10 cellular contexts compared by ENCODE assay signal in the genomic region with DNA sequence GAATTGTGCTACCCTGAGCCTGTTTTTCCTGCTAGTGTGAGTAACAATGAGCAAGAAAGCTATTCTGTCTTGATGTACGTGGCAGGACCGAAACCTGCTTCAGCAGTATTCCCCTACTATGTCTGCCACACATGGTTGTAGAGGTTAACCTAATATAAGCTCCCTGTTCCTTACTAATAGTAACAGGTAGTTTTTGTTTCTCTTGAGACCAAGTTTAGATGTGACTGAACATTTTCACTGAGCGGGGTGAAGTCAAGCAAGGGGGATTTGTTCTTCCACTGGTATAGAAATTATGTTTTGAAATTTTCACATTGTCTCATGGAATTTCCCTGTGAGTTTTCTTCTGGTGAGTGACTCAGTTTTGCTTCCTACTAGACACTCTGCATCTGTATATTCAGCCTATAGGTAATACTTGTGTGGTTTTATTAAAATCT. TPM values are rescaled to one million over a fixed set of nuclear protein-coding genes. Genes with fewer than 3 reads are reported as not detected.
DNase-seq lines count a peak whose midpoint lies in the region; ATAC-seq, FAIRE-seq and TF ChIP-seq lines count a peak whose summit lies in the region.
"Had no signal": no experiment of that assay in that cellular context is flagged by ENCODE, and none has a peak within 500 bp of the region (broad histone marks: within the 10 kb centered on the region; RNA-seq: fewer than 3 reads in every experiment).

No MANE protein-coding gene starts in this region.

- peak; percentile 92 for ATAC-seq in GM18909 (IDR thresholded peaks at IDR 0.05; ENCODE audit: poor library complexity, unreplicated experiment)
- ATAC-seq in GM21825 (IDR thresholded peaks at IDR 0.05; ENCODE audit: unreplicated experiment), result peak; percentile 83
- ATAC-seq in HG03378 (IDR thresholded peaks at IDR 0.05; ENCODE audit: unreplicated experiment), result peak; percentile 96

- peaks cover 0 to 13% (median 0%) of the 10 kb centered on the region in 3 donors for H3K36me3 ChIP-seq in Peyer's patch

- H3K4me3 ChIP-seq in Peyer's patch, result no peak overlapping the region

- no peak for TF ChIP-seq CTCF in Peyer's patch (IDR thresholded peaks at IDR 0.05)

- no peaks in the 10 kb centered on the region for H3K9me3 ChIP-seq in Peyer's patch

- TF ChIP-seq POLR2A in GM12891 (IDR thresholded peaks at IDR 0.05; ENCODE audit: low read depth, low read length) (no peak), Peyer's patch (IDR thresholded peaks at IDR 0.05) (no peak)

- no peaks in the 10 kb centered on the region for H3K4me1 ChIP-seq in Peyer's patch

- DNase-seq in GM12891 (ENCODE audit: insufficient read length, low spot score) (no peak), amygdala (lab: John Stamatoyannopoulos, UW) (no peak), NCI-H2107 (lab: John Stamatoyannopoulos, UW) (no peak), Peyer's patch (no peak)
- DNase-seq in activated CD8-positive, alpha-beta memory T cell treated with anti-CD3 and anti-CD28 coated beads, Interleukin-2, amount 50 U/mL, for 4 hours, result no peak
- DNase-seq: cortex of kidney, NCI-H526 had no signal

- no peaks in the 10 kb centered on the region for H3K27me3 ChIP-seq in Peyer's patch

- peak; percentile 5 for FAIRE-seq in GM12891 (lab: Jason Lieb, UNC)

- H3K27ac ChIP-seq in Peyer's patch, result no peak overlapping the region

TF ChIP-seq in GM12891, 5 proteins besides CTCF, POLR2A, EP300 and RAD21:
- TF ChIP-seq POLR2AphosphoS5 (IDR thresholded peaks at IDR 0.05; ENCODE audit: low read depth, low read length), result no peak
- no peak for TF ChIP-seq POU2F2 (IDR thresholded peaks at IDR 0.05; ENCODE audit: low read depth, low read length)
- no peak for TF ChIP-seq TAF1 (IDR thresholded peaks at IDR 0.05; ENCODE audit: low read depth, low read length)
- TF ChIP-seq PAX5 (IDR thresholded peaks at IDR 0.05; ENCODE audit: insufficient read depth, low read length, severe bottlenecking), result no peak
- peak; percentile 15; the same call in 1 of the 2 replicates for TF ChIP-seq SPI1 (IDR thresholded peaks at IDR 0.05; ENCODE audit: low read depth, low read length)

RNA-seq across cellular contexts. Expression of a gene that starts 37.3 kb away (rescaled TPM):
- polyA plus RNA-seq in GM12891 (2012; ENCODE audit: low read depth, missing spikeins), result 18.0 TPM
- total RNA-seq in Peyer's patch, result 100 to 1,000 TPM in 1 of 4 donors, 10 to 100 TPM in 3; 12.4 to 129 (median 42.8) TPM
